ENCODE assay signal across 8 cellular contexts in genomic region chr10:100303724-100304319, GRCh38. TPM values are rescaled to one million over a fixed set of nuclear protein-coding genes. Genes with fewer than 3 reads are reported as not detected.
A peak's percentile ranks its signal among the peaks of the same experiment; 100 is the strongest.
DNase-seq lines count a peak whose midpoint lies in the region; ATAC-seq, FAIRE-seq and TF ChIP-seq lines count a peak whose summit lies in the region.

No MANE protein-coding gene starts in this region.

- H3K4me3 ChIP-seq in dorsolateral prefrontal cortex (no peak overlapping the region), ovary (no peak overlapping the region)

- intact Hi-C loops in dorsolateral prefrontal cortex (cut with DNase I) (loop anchor here (5.0 kb wide), 3 partner anchors 38 to 213 kb away; partner anchors contain the start of gene SEC31B (in 1 of the 2)), ovary (cut with DNase I) (loop anchor here in 2 of 4 donors (10.0 kb wide), 2 partner anchors 211 to 221 kb away; partner anchors contain the start of genes NDUFB8 (in 1 of the 2) and SEC31B (in 1 of the 2))

- no peaks in the 10 kb centered on the region for H3K4me1 ChIP-seq in ovary (ENCODE audit: insufficient read depth)

- TF ChIP-seq CTCF in GM12874 (IDR thresholded peaks at IDR 0.05; ENCODE audit: insufficient read depth, low read depth, low read length) (peak; percentile 49; the same call in 1 of the 2 replicates), dorsolateral prefrontal cortex (IDR thresholded peaks at IDR 0.05 in 54 of 56, conservative IDR thresholded peaks at IDR 0.05 in 2 of 56; ENCODE audit: low read depth in 1 of 56, partially characterized antibody in 56 of 56) (peak; percentile 55 to 88 (median 73)), ovary (IDR thresholded peaks at IDR 0.05) (peak in 2 of 3 donors; percentile 19 to 41)

- H3K9me3 ChIP-seq in ovary: no peaks in the 10 kb centered on the region

- H3K27ac ChIP-seq in dorsolateral prefrontal cortex (no peak overlapping the region), ovary (no peak overlapping the region)

- 17 to 25% (median 21%) methylated on average over 7 of the region's 7 CpGs for WGBS in ovary, 3 donors

- H3K27me3 ChIP-seq in dorsolateral prefrontal cortex (peaks cover 0 to 7% (median 0%) of the 10 kb centered on the region in 45 donors), ovary (no peaks in the 10 kb centered on the region)

- DNase-seq in NCI-H82 (lab: John Stamatoyannopoulos, UW): peak; percentile 67
- no peak for DNase-seq in dorsolateral prefrontal cortex
- DNase-seq in ovary: no peak
- DNase-seq in central memory CD4-positive, alpha-beta T cell: no peak
- DNase-seq in NCI-H2029 (lab: John Stamatoyannopoulos, UW): no peak

- FAIRE-seq in A204.1 (lab: Jason Lieb, UNC): peak; percentile 95

- no peak for TF ChIP-seq POLR2A in ovary (IDR thresholded peaks at IDR 0.05)

- no peak for TF ChIP-seq EP300 in ovary (IDR thresholded peaks at IDR 0.05)

- no peaks in the 10 kb centered on the region for H3K36me3 ChIP-seq in ovary

- no peak for ATAC-seq in HG02852 (IDR thresholded peaks at IDR 0.05; ENCODE audit: unreplicated experiment)

RNA-seq across cellular contexts. Expression of gene BLOC1S2, which starts 17.3 kb away (rescaled TPM):
- 10 to 100 TPM; 29.3 to 92.1 (median 61.9) TPM for total RNA-seq in dorsolateral prefrontal cortex
- 10 to 100 TPM; 14.4 to 34.4 (median 24.6) TPM for total RNA-seq in ovary
- polyA plus RNA-seq in ovary: 10 to 100 TPM; 22.5 to 24.7 TPM

RNA-seq across cellular contexts. Expression of gene PKD2L1, which starts 26.2 kb away (rescaled TPM):
- total RNA-seq in dorsolateral prefrontal cortex (10 to 100 TPM in 9 of 120 experiments, 1 to 10 TPM in 108, under 1 TPM in 3; 0.25 to 18.1 (median 4.4) TPM), ovary (1 to 10 TPM in 1 of 7 donors, not detected in 6; 2.2 TPM)
- polyA plus RNA-seq in ovary: 1 to 10 TPM in 1 of 2 donors, under 1 TPM in 1; 0.02 to 2.5 TPM

RNA-seq across cellular contexts. Expression of gene CWF19L1, which starts 36.4 kb away (rescaled TPM):
- total RNA-seq in dorsolateral prefrontal cortex (10 to 100 TPM; 15.0 to 36.9 (median 24.6) TPM), ovary (10 to 100 TPM; 17.1 to 24.6 (median 20.5) TPM)
- 10 to 100 TPM; 18.7 to 22.0 TPM for polyA plus RNA-seq in ovary

RNA-seq across cellular contexts. Expression of gene SCD, which starts 43.2 kb away (rescaled TPM):
- total RNA-seq in dorsolateral prefrontal cortex (1,000 to 10,000 TPM in 2 of 120 experiments, 100 to 1,000 TPM in 118; 133 to 1,473 (median 374) TPM), ovary (100 to 1,000 TPM in 2 of 7 donors, 10 to 100 TPM in 5; 21.6 to 302 (median 72.7) TPM)
- 100 to 1,000 TPM in 1 of 2 donors, 10 to 100 TPM in 1; 21.1 to 274 TPM for polyA plus RNA-seq in ovary
